In the genomic region with DNA sequence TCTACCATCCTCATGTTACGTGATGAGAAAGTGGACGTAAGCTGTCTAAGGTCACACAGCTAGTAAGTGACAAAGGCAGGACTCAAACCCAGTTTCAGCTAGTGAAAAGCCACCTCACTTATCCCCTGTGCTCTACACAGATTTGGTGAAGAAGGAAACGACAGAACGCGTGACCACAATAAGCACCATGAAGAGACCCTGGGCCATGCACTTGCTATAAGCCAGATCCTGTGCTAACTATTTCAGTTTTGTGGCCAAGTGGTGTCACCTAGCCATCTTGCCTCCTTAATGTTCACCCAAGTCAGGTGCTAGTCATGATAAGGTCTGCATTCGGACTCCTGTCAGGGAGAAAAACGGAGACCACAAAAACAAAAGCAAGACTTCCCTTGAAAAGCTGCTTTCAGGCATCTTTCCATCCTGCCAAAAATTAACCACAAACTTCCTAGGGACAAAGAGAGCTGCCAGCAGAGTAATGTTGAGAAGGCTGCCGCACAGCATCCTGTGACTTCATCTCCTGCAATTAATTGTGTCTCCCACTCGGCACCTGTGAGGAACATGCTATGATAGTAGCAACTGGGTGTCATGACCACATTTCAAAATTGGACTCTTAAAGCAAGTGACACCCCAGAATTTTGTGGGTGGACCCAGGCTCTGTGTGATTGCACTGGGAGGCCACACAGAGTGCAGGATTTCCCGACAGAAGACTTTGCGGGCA, we compare ENCODE assay signal across 17 cellular contexts. TPM values are rescaled to one million over a fixed set of nuclear protein-coding genes. Genes with fewer than 3 reads are reported as not detected.
DNase-seq lines count a peak whose midpoint lies in the region; ATAC-seq and FAIRE-seq lines count a peak whose summit lies in the region.
"Had no signal": no experiment of that assay in that cellular context is flagged by ENCODE, and none has a peak within 500 bp of the region (broad histone marks: within the 10 kb centered on the region; RNA-seq: fewer than 3 reads in every experiment).

No MANE protein-coding gene starts in this region.

- no peaks in the 10 kb centered on the region for H3K9me3 Mint-ChIP-seq in activated T-cell treated with anti-CD3 and anti-CD28 coated beads, Interleukin-2, amount 50 U/mL, for 72 hours
- H3K9me3 Mint-ChIP-seq in activated T-cell treated with anti-CD3 and anti-CD28 coated beads, Interleukin-2, amount 50 U/mL, for 24 hours = no peaks in the 10 kb centered on the region
- no peaks in the 10 kb centered on the region for H3K9me3 Mint-ChIP-seq in stimulated activated effector memory CD8-positive, alpha-beta T cell treated with anti-CD3 and anti-CD28 coated beads, Interleukin-12 subunit alpha, Interleukin-12 subunit beta, amount 100 ng/mL, for 72 hours
- H3K9me3 Mint-ChIP-seq: activated B cell treated with CpG ODN at 0.5 μM for 24 hours; activated T-cell treated with anti-CD3 and anti-CD28 coated beads, Interleukin-2, amount 50 U/mL, for 4 hours had no signal

- H3K27me3 Mint-ChIP-seq in activated T-cell treated with anti-CD3 and anti-CD28 coated beads, Interleukin-2, amount 50 U/mL, for 72 hours (ENCODE audit: low read depth) = peaks cover 34% of the 10 kb centered on the region
- H3K27me3 Mint-ChIP-seq in activated T-cell treated with anti-CD3 and anti-CD28 coated beads, Interleukin-2, amount 50 U/mL, for 24 hours = peaks cover 30% of the 10 kb centered on the region
- H3K27me3 Mint-ChIP-seq: activated B cell treated with CpG ODN at 0.5 μM for 24 hours had no signal

- no peak overlapping the region for H3K4me3 Mint-ChIP-seq in activated T-cell treated with anti-CD3 and anti-CD28 coated beads, Interleukin-2, amount 50 U/mL, for 72 hours
- no peak overlapping the region for H3K4me3 Mint-ChIP-seq in activated T-cell treated with anti-CD3 and anti-CD28 coated beads, Interleukin-2, amount 50 U/mL, for 24 hours
- H3K4me3 Mint-ChIP-seq in stimulated activated effector memory CD8-positive, alpha-beta T cell treated with anti-CD3 and anti-CD28 coated beads, Interleukin-12 subunit alpha, Interleukin-12 subunit beta, amount 100 ng/mL, for 72 hours = peak overlapping the region; percentile 13
- H3K4me3 Mint-ChIP-seq: activated B cell treated with CpG ODN at 0.5 μM for 24 hours; activated T-cell treated with anti-CD3 and anti-CD28 coated beads, Interleukin-2, amount 50 U/mL, for 4 hours; mesothelial cell of epicardium had no signal

- no peak for DNase-seq in activated T-cell treated with anti-CD3 and anti-CD28 coated beads, Interleukin-2, amount 50 U/mL, for 72 hours
- no peak for DNase-seq in activated T-cell treated with anti-CD3 and anti-CD28 coated beads, Interleukin-2, amount 50 U/mL, for 24 hours
- DNase-seq in OCI-M1 (lab: John Stamatoyannopoulos, UW) = peak; percentile 1
- DNase-seq in dermis blood vessel endothelial cell = peak; percentile 36
- no peak for DNase-seq in stimulated activated effector memory CD8-positive, alpha-beta T cell treated with anti-CD3 and anti-CD28 coated beads, Interleukin-12 subunit alpha, Interleukin-12 subunit beta, amount 100 ng/mL, for 72 hours (ENCODE audit: low spot score in 2 of 2)
- no peak for DNase-seq in RCC 7860 (ENCODE audit: low spot score)
- no peak for DNase-seq in NCI-H1417 (lab: John Stamatoyannopoulos, UW)
- DNase-seq: activated B cell treated with CpG ODN at 0.5 μM for 24 hours; activated T-cell treated with anti-CD3 and anti-CD28 coated beads, Interleukin-2, amount 50 U/mL, for 4 hours; anterior cingulate cortex; effector CD4-positive, alpha-beta T cell; islet precursor cell; NCI-H226; posterior cingulate gyrus had no signal

- no peak for FAIRE-seq in RCC 7860 (lab: Jason Lieb, UNC)

- no peak overlapping the region for H3K27ac Mint-ChIP-seq in activated T-cell treated with anti-CD3 and anti-CD28 coated beads, Interleukin-2, amount 50 U/mL, for 72 hours
- no peak overlapping the region for H3K27ac Mint-ChIP-seq in activated T-cell treated with anti-CD3 and anti-CD28 coated beads, Interleukin-2, amount 50 U/mL, for 24 hours
- H3K27ac Mint-ChIP-seq in stimulated activated effector memory CD8-positive, alpha-beta T cell treated with anti-CD3 and anti-CD28 coated beads, Interleukin-12 subunit alpha, Interleukin-12 subunit beta, amount 100 ng/mL, for 72 hours = no peak overlapping the region
- H3K27ac Mint-ChIP-seq: activated B cell treated with CpG ODN at 0.5 μM for 24 hours, mesothelial cell of epicardium had no signal

- peaks cover 0 to 1% of the 10 kb centered on the region in 2 donors for H3K36me3 Mint-ChIP-seq in activated T-cell treated with anti-CD3 and anti-CD28 coated beads, Interleukin-2, amount 50 U/mL, for 72 hours (ENCODE audit: insufficient read depth in 2 of 2)
- no peaks in the 10 kb centered on the region for H3K36me3 Mint-ChIP-seq in activated T-cell treated with anti-CD3 and anti-CD28 coated beads, Interleukin-2, amount 50 U/mL, for 24 hours (ENCODE audit: low read depth)
- H3K36me3 Mint-ChIP-seq in stimulated activated effector memory CD8-positive, alpha-beta T cell treated with anti-CD3 and anti-CD28 coated beads, Interleukin-12 subunit alpha, Interleukin-12 subunit beta, amount 100 ng/mL, for 72 hours = no peaks in the 10 kb centered on the region
- H3K36me3 Mint-ChIP-seq: mesothelial cell of epicardium had no signal

- peaks cover 23% of the 10 kb centered on the region for H3K4me1 Mint-ChIP-seq in activated T-cell treated with anti-CD3 and anti-CD28 coated beads, Interleukin-2, amount 50 U/mL, for 72 hours (ENCODE audit: low read depth)
- peaks cover 32% of the 10 kb centered on the region for H3K4me1 Mint-ChIP-seq in activated T-cell treated with anti-CD3 and anti-CD28 coated beads, Interleukin-2, amount 50 U/mL, for 24 hours (ENCODE audit: low read depth)
- H3K4me1 Mint-ChIP-seq in stimulated activated effector memory CD8-positive, alpha-beta T cell treated with anti-CD3 and anti-CD28 coated beads, Interleukin-12 subunit alpha, Interleukin-12 subunit beta, amount 100 ng/mL, for 72 hours = peaks cover 37% of the 10 kb centered on the region

- peak; percentile 14 to 36 for ATAC-seq in activated T-cell treated with anti-CD3 and anti-CD28 coated beads, Interleukin-2, amount 50 U/mL, for 72 hours (replicated peaks in 1 of 2)
- ATAC-seq in stimulated activated effector memory CD8-positive, alpha-beta T cell treated with anti-CD3 and anti-CD28 coated beads, Interleukin-12 subunit alpha, Interleukin-12 subunit beta, amount 100 ng/mL, for 72 hours = peak; percentile 62
- ATAC-seq in GM21619 (IDR thresholded peaks at IDR 0.05; ENCODE audit: unreplicated experiment) = no peak
- ATAC-seq: activated T-cell treated with anti-CD3 and anti-CD28 coated beads, Interleukin-2, amount 50 U/mL, for 4 hours had no signal

RNA-seq across cellular contexts. Expression of gene IDS, which starts 8.8 kb away (rescaled TPM):
- total RNA-seq in activated T-cell treated with anti-CD3 and anti-CD28 coated beads, Interleukin-2, amount 50 U/mL, for 72 hours = 10 to 100 TPM; 64.6 to 84.7 TPM
- total RNA-seq in dermis blood vessel endothelial cell = 26.4 and 36.1 TPM in 2 replicates

RNA-seq across cellular contexts. Expression of gene EOLA1, which starts 26.9 kb away (rescaled TPM):
- total RNA-seq in activated T-cell treated with anti-CD3 and anti-CD28 coated beads, Interleukin-2, amount 50 U/mL, for 72 hours = 10 to 100 TPM; 26.7 to 28.1 TPM
- total RNA-seq in dermis blood vessel endothelial cell = 15.5 and 23.1 TPM in 2 replicates

RNA-seq across cellular contexts. Expression of gene HSFX3, which starts 35.9 kb away (rescaled TPM):
- total RNA-seq in activated T-cell treated with anti-CD3 and anti-CD28 coated beads, Interleukin-2, amount 50 U/mL, for 72 hours = not detected
- not detected in 2 replicates for total RNA-seq in dermis blood vessel endothelial cell
- total RNA-seq: activated B cell treated with CpG ODN at 0.5 μM for 24 hours; activated T-cell treated with anti-CD3 and anti-CD28 coated beads, Interleukin-2, amount 50 U/mL, for 4 hours; mesothelial cell of epicardium; thoracic aorta had no signal

Comparison
In these comparisons a context has a peak if more than half of its experiments do, and no peak if none do; other contexts are left out.
1. DNase-seq: peak in OCI-M1 (single experiment) and dermis blood vessel endothelial cell (single experiment); none in activated T-cell treated with anti-CD3 and anti-CD28 coated beads, Interleukin-2, amount 50 U/mL, for 72 hours (0 of 2), activated T-cell treated with anti-CD3 and anti-CD28 coated beads, Interleukin-2, amount 50 U/mL, for 24 hours (single experiment), stimulated activated effector memory CD8-positive, alpha-beta T cell treated with anti-CD3 and anti-CD28 coated beads, Interleukin-12 subunit alpha, Interleukin-12 subunit beta, amount 100 ng/mL, for 72 hours (0 of 2), RCC 7860 (single experiment) and NCI-H1417 (0 of 3).